Comparison of ENCODE assay signal across 12 cellular contexts in the genomic region with DNA sequence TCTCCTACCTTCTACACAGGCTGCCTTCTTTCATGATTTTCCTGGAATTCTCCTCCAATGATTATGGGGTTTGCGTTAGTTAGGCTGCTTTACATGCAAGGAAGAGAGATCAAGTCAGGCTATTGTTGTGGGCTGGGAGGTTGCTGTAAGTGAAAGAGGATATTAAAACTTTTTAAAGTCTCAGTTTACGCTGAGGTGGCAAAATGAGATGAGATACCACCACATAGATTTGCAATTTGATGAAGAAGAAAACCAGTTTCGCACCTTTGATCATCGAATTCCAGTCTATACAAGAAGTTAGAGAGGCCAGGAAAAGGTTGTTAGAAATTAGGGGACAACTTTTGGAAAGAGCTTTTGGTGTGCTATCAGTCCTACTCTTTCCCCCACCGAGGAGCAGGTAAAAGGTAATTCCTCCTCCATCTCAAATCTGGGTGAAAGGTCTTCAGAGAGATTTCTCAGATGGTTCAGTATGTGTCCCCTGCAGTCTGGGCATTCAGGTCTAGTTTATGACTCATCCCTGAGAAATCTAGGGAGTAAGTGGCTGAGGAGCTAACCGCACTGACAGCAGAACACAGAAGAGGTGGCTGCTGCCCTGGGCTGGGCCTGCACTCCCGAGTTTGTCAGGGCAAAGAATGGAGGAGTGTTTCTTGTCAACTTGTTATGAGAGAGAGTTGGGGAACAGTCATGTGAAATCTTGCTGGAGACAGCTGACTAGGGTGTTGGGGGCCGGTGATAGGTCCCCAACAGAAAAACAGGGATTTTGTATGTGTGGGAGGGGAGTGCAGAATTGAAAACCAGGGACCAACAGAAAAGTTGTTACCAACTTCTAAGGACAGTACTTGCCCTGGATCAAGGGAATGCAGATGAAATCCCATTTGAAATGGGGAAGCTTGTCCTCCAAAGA. TPM values are rescaled to one million over a fixed set of nuclear protein-coding genes. Genes with fewer than 3 reads are reported as not detected.
DNase-seq lines count a peak whose midpoint lies in the region; ATAC-seq and TF ChIP-seq lines count a peak whose summit lies in the region.
"Had no signal": no experiment of that assay in that cellular context is flagged by ENCODE, and none has a peak within 500 bp of the region (broad histone marks: within the 10 kb centered on the region; RNA-seq: fewer than 3 reads in every experiment).

No MANE protein-coding gene starts in this region.

- ATAC-seq in GM23338, result peak; percentile 47; the same call in 2 of the 3 replicates
- peak; percentile 100 for ATAC-seq in RWPE2 (ENCODE audit: low read depth)
- no peak for ATAC-seq in stimulated activated naive CD8-positive, alpha-beta T cell treated with anti-CD3 and anti-CD28 coated beads, Interleukin-15, amount 100 ng/mL, for 72 hours
- ATAC-seq in HG03354 (IDR thresholded peaks at IDR 0.05; ENCODE audit: poor library complexity, severe bottlenecking, unreplicated experiment), result no peak
- ATAC-seq in left lobe of liver, result no peak

- peaks cover 17% of the 10 kb centered on the region; the same call in 2 of the 3 replicates for H3K4me1 Mint-ChIP-seq in GM23338
- no peaks in the 10 kb centered on the region for H3K4me1 Mint-ChIP-seq in stimulated activated naive CD8-positive, alpha-beta T cell treated with anti-CD3 and anti-CD28 coated beads, Interleukin-15, amount 100 ng/mL, for 72 hours

- peak overlapping the region; percentile 71 for H2BK5ac ChIP-seq in trophoblast cell (ENCODE audit: low read depth, low read length, poor library complexity)

- peak overlapping the region; percentile 64 for H2BK120ac ChIP-seq in trophoblast cell (ENCODE audit: insufficient read depth, low read length, poor library complexity)

- H2BK12ac ChIP-seq in trophoblast cell (ENCODE audit: low read length), result peak overlapping the region; percentile 48

- no peak overlapping the region for H3K4me3 Mint-ChIP-seq in GM23338
- no peak overlapping the region for H3K4me3 Mint-ChIP-seq in stimulated activated naive CD8-positive, alpha-beta T cell treated with anti-CD3 and anti-CD28 coated beads, Interleukin-15, amount 100 ng/mL, for 72 hours

- H3K27me3 Mint-ChIP-seq in GM23338 (ENCODE audit: insufficient read depth, low read depth, poor library complexity), result no peaks in the 10 kb centered on the region
- H3K27me3 Mint-ChIP-seq in stimulated activated naive CD8-positive, alpha-beta T cell treated with anti-CD3 and anti-CD28 coated beads, Interleukin-15, amount 100 ng/mL, for 72 hours, result no peaks in the 10 kb centered on the region

- peak overlapping the region; percentile 3 for H4K8ac ChIP-seq in trophoblast cell (ENCODE audit: low read depth, low read length)

- no peak overlapping the region for H3K4me3 ChIP-seq in GM23338
- H3K4me3 ChIP-seq in RWPE2 (ENCODE audit: severe bottlenecking), result no peak overlapping the region
- no peak overlapping the region for H3K4me3 ChIP-seq in fibroblast of lung (replicated peaks in 1 of 4; ENCODE audit: control extremely low read depth in 1 of 4, insufficient read depth in 1 of 4, low read depth in 3 of 4, low read length in 4 of 4)
- no peak overlapping the region for H3K4me3 ChIP-seq in trophoblast cell (ENCODE audit: low read depth, low read length)
- H3K4me3 ChIP-seq: ascending aorta had no signal

- H4K20me1 ChIP-seq in GM23338 (replicated peaks; ENCODE audit: insufficient read depth), result no peaks in the 10 kb centered on the region
- no peaks in the 10 kb centered on the region for H4K20me1 ChIP-seq in fibroblast of lung (ENCODE audit: control insufficient read depth, extremely low read depth, insufficient read depth, low read length)

- H3K4me2 ChIP-seq in GM23338 (no peak overlapping the region), fibroblast of lung (ENCODE audit: extremely low read depth, insufficient read depth, low read length) (no peak overlapping the region), trophoblast cell (ENCODE audit: low read length) (peak overlapping the region; percentile 24)

- peak overlapping the region; percentile 5 for H3K14ac ChIP-seq in trophoblast cell (ENCODE audit: low read length)

- H3K27me3 ChIP-seq in GM23338 (ENCODE audit: insufficient read depth), result no peaks in the 10 kb centered on the region
- no peaks in the 10 kb centered on the region for H3K27me3 ChIP-seq in RWPE2 (ENCODE audit: insufficient read depth, poor library complexity, severe bottlenecking)
- H3K27me3 ChIP-seq in fibroblast of lung (ENCODE audit: control insufficient read depth, insufficient read depth, low read length), result no peaks in the 10 kb centered on the region
- no peaks in the 10 kb centered on the region for H3K27me3 ChIP-seq in trophoblast cell (ENCODE audit: insufficient read depth, low read length)
- H3K27me3 ChIP-seq: ascending aorta had no signal

- no peak overlapping the region for H3K27ac ChIP-seq in GM23338 (ENCODE audit: low read depth)
- no peak overlapping the region for H3K27ac ChIP-seq in RWPE2 (ENCODE audit: poor library complexity, severe bottlenecking)
- H3K27ac ChIP-seq in fibroblast of lung (ENCODE audit: insufficient read depth, low read length), result no peak overlapping the region
- peak overlapping the region; percentile 87 for H3K27ac ChIP-seq in trophoblast cell (ENCODE audit: low read depth, low read length)
- H3K27ac ChIP-seq: ascending aorta had no signal

- H3K23ac ChIP-seq in trophoblast cell (ENCODE audit: low read length), result no peak overlapping the region

- H3K9me3 ChIP-seq in RWPE2 (ENCODE audit: severe bottlenecking), result no peaks in the 10 kb centered on the region
- H3K9me3 ChIP-seq in fibroblast of lung (ENCODE audit: control insufficient read depth, insufficient read depth, low read depth, low read length), result no peaks in the 10 kb centered on the region
- no peaks in the 10 kb centered on the region for H3K9me3 ChIP-seq in trophoblast cell (ENCODE audit: insufficient read depth, low read depth, low read length)
- H3K9me3 ChIP-seq: ascending aorta had no signal

- no peaks in the 10 kb centered on the region for H3K36me3 Mint-ChIP-seq in GM23338 (ENCODE audit: low read depth)

- no CpG with 5 or more reads among the region's 8 CpGs for WGBS in trophoblast cell (ENCODE audit: extremely low coverage, insufficient coverage, insufficient read length)

- no peak for TF ChIP-seq CTCF in GM23338 (conservative IDR thresholded peaks at IDR 0.05; ENCODE audit: low read depth in 2 of 2)
- no peak for TF ChIP-seq CTCF in RWPE2 (IDR thresholded peaks at IDR 0.05; ENCODE audit: poor library complexity, severe bottlenecking)
- no peak for TF ChIP-seq CTCF in fibroblast of lung (conservative IDR thresholded peaks at IDR 0.05 in 1 of 2, IDR thresholded peaks at IDR 0.05 in 1 of 2; ENCODE audit: low read depth in 1 of 2, low read length in 2 of 2)

- H3K9me3 Mint-ChIP-seq in GM23338, result no peaks in the 10 kb centered on the region
- no peaks in the 10 kb centered on the region for H3K9me3 Mint-ChIP-seq in stimulated activated naive CD8-positive, alpha-beta T cell treated with anti-CD3 and anti-CD28 coated beads, Interleukin-15, amount 100 ng/mL, for 72 hours

- H4K91ac ChIP-seq in trophoblast cell (ENCODE audit: low read depth, low read length), result peak overlapping the region; percentile 40

- H3K79me2 ChIP-seq in GM23338 (replicated peaks; ENCODE audit: insufficient read depth) (no peaks in the 10 kb centered on the region), fibroblast of lung (ENCODE audit: control insufficient read depth, insufficient read depth, low read length) (no peaks in the 10 kb centered on the region), trophoblast cell (ENCODE audit: control insufficient read depth, insufficient read depth, low read length, poor library complexity) (no peaks in the 10 kb centered on the region)

- DNase-seq in GM23338 (ENCODE audit: low spot score) (no peak), RWPE2 (ENCODE audit: low spot score) (no peak), fibroblast of lung (ENCODE audit: low read depth in 2 of 2) (peak; percentile 53 to 91), trophoblast cell (peak; percentile 74 to 90), left lobe of liver (ENCODE audit: low spot score) (no peak)
- DNase-seq in stimulated activated naive CD8-positive, alpha-beta T cell treated with anti-CD3 and anti-CD28 coated beads, Interleukin-15, amount 100 ng/mL, for 72 hours, result no peak
- DNase-seq in activated T-cell treated with anti-CD3 and anti-CD28 coated beads, Interleukin-2, amount 50 U/mL, for 1 hour, result no peak
- DNase-seq: activated CD4-positive, alpha-beta T cell treated with anti-CD3 and anti-CD28 coated beads, Interleukin-2, amount 50 U/mL, for 4 hours; NCI-H1048 had no signal

- H2AK5ac ChIP-seq in trophoblast cell (ENCODE audit: low read length), result no peak overlapping the region

- H3K27ac Mint-ChIP-seq in GM23338, result no peak overlapping the region
- H3K27ac Mint-ChIP-seq in stimulated activated naive CD8-positive, alpha-beta T cell treated with anti-CD3 and anti-CD28 coated beads, Interleukin-15, amount 100 ng/mL, for 72 hours, result peak overlapping the region in 1 of 2 donors; percentile 4

- no peak overlapping the region for H3K9ac ChIP-seq in fibroblast of lung (ENCODE audit: insufficient read depth, low read length)
- H3K9ac ChIP-seq in trophoblast cell (ENCODE audit: low read length), result no peak overlapping the region

- peak overlapping the region; percentile 12 for H3K4ac ChIP-seq in trophoblast cell (ENCODE audit: low read depth, low read length)

- H2AFZ ChIP-seq in GM23338 (peak overlapping the region; percentile 80; the same call in 1 of the 2 replicates), fibroblast of lung (ENCODE audit: low read length) (no peak overlapping the region), trophoblast cell (ENCODE audit: insufficient read depth, low read length, poor library complexity) (no peak overlapping the region)

- H3K4me1 ChIP-seq in GM23338 (ENCODE audit: insufficient read depth) (no peaks in the 10 kb centered on the region), RWPE2 (ENCODE audit: insufficient read depth, poor library complexity, severe bottlenecking) (peaks cover 10% of the 10 kb centered on the region), fibroblast of lung (ENCODE audit: control insufficient read depth, extremely low read depth, insufficient read depth, low read length) (no peaks in the 10 kb centered on the region), trophoblast cell (ENCODE audit: control insufficient read depth in 1 of 2, insufficient read depth in 2 of 2, low read length in 2 of 2) (peaks cover 20 to 34% of the 10 kb centered on the region in 2 experiments)
- H3K4me1 ChIP-seq: ascending aorta had no signal

- 0 out of 2 replicates have a peak, but pooled peaks cover 6% of the 10 kb centered on the region for H3K9me2 ChIP-seq in GM23338 (ENCODE audit: insufficient read depth)

- no peaks in the 10 kb centered on the region for H3K36me3 ChIP-seq in GM23338 (ENCODE audit: insufficient read depth)
- H3K36me3 ChIP-seq in RWPE2 (ENCODE audit: low read depth), result no peaks in the 10 kb centered on the region
- H3K36me3 ChIP-seq in fibroblast of lung (ENCODE audit: control insufficient read depth, insufficient read depth, low read length), result no peaks in the 10 kb centered on the region
- peaks cover 0 to 2% of the 10 kb centered on the region in 2 experiments for H3K36me3 ChIP-seq in trophoblast cell (ENCODE audit: control insufficient read depth in 1 of 2, insufficient read depth in 2 of 2, low read length in 2 of 2)
- H3K36me3 ChIP-seq: ascending aorta had no signal

- H3K79me1 ChIP-seq in trophoblast cell (ENCODE audit: low read length), result peaks cover 19% of the 10 kb centered on the region

- no peak overlapping the region for H3K18ac ChIP-seq in trophoblast cell (ENCODE audit: low read length)

- no peak overlapping the region for H4K12ac ChIP-seq in trophoblast cell (ENCODE audit: low read depth, low read length)

- no peaks in the 10 kb centered on the region for H3F3A ChIP-seq in GM23338 (replicated peaks; ENCODE audit: low read depth)

RNA-seq across cellular contexts. Expression of a gene that starts 34.7 kb away (rescaled TPM):
- not detected in 2 replicates for total RNA-seq in GM23338 (2014; rRNA removed; shearing (Covaris generic))
- polyA plus RNA-seq in GM23338 (2016; fragmentation: Nextera tagmentation; extraction: Ambion mirVana) (not detected in 2 replicates), fibroblast of lung (not detected in 2 replicates)
- total RNA-seq in fibroblast of lung (under 0.01 TPM in 1 of 2 replicates, not detected in the other), left lobe of liver (not detected)
- polyA plus RNA-seq in fibroblast of lung (2012), result not detected in 2 replicates
- polyA minus RNA-seq in fibroblast of lung (ENCODE audit: low replicate concordance), result not detected in 2 replicates
- not detected in 2 replicates for polyA plus RNA-seq in trophoblast cell (2013)
- total RNA-seq: ascending aorta, osteocyte had no signal

Comparison
In these comparisons a context has a peak if more than half of its experiments do, and no peak if none do; other contexts are left out.
1. ATAC-seq: peak in GM23338 (single experiment) and RWPE2 (single experiment); none in stimulated activated naive CD8-positive, alpha-beta T cell treated with anti-CD3 and anti-CD28 coated beads, Interleukin-15, amount 100 ng/mL, for 72 hours (single experiment), HG03354 (single experiment) and left lobe of liver (single experiment).
2. DNase-seq: peak in fibroblast of lung (2 of 2) and trophoblast cell (2 of 2); none in GM23338 (single experiment), RWPE2 (single experiment), stimulated activated naive CD8-positive, alpha-beta T cell treated with anti-CD3 and anti-CD28 coated beads, Interleukin-15, amount 100 ng/mL, for 72 hours (0 of 2), activated T-cell treated with anti-CD3 and anti-CD28 coated beads, Interleukin-2, amount 50 U/mL, for 1 hour (single experiment) and left lobe of liver (single experiment).